ENCODE assay signal across 8 cellular contexts in the genomic region with DNA sequence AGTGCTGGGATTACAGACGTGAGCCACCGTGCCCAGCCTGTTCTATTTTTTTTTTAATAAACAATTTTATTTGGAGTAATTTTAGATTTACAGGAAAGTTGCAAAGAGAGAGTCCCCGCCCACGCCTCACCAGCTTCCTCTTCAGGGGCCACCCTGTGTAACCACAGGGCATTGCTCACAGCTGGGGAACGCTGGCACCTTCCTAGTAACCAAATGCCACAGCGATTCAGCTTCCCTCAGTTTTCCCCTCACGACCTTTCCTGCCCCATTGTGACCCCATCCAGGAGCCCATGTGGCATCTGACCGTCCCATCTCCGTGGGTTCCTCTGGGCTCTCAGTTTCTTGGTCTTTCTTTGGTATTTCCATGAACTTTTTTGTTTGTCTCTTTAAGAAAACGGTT.
DNase-seq lines count a peak whose midpoint lies in the region; ATAC-seq and TF ChIP-seq lines count a peak whose summit lies in the region.

No MANE protein-coding gene starts in this region.

- H3K27me3 ChIP-seq in adrenal gland, result no peaks in the 10 kb centered on the region

- TF ChIP-seq POLR2A in adrenal gland (IDR thresholded peaks at IDR 0.05), result no peak

- ATAC-seq in naive thymus-derived CD8-positive, alpha-beta T cell, result peak; percentile 37 to 46
- no peak for ATAC-seq in GM21367 (IDR thresholded peaks at IDR 0.05; ENCODE audit: unreplicated experiment)
- no peak for ATAC-seq in HG03378 (IDR thresholded peaks at IDR 0.05; ENCODE audit: unreplicated experiment)
- no peak for ATAC-seq in HG03175 (IDR thresholded peaks at IDR 0.05; ENCODE audit: unreplicated experiment)

- TF ChIP-seq CTCF in adrenal gland (IDR thresholded peaks at IDR 0.05), result no peak

- no peaks in the 10 kb centered on the region for H3K36me3 ChIP-seq in adrenal gland (replicated peaks in 1 of 2)

- DNase-seq in H4 (ENCODE audit: low spot score), result peak; percentile 82
- DNase-seq in T-helper 1 cell, result peak; percentile 22 to 70 (median 51)
- peak in 4 of 7 donors; percentile 67 to 81 (median 72) for DNase-seq in adrenal gland
- DNase-seq in naive thymus-derived CD8-positive, alpha-beta T cell, result peak; percentile 48 to 80 (median 62)
- no peak for DNase-seq in globus pallidus (ENCODE audit: low spot score)

- H3K27ac Mint-ChIP-seq in naive thymus-derived CD8-positive, alpha-beta T cell, result peak overlapping the region; percentile 88 to 98 (median 95)

- peaks cover 0 to 2% (median 0%) of the 10 kb centered on the region in 9 donors for H3K9me3 Mint-ChIP-seq in naive thymus-derived CD8-positive, alpha-beta T cell

- WGBS in adrenal gland, 4 donors, result 70 to 82% (median 77%) methylated on average over 10 of the region's 10 CpGs

- intact Hi-C loops in adrenal gland (cut with DNase I), result loop anchor here in 1 of 2 donors (10.0 kb wide), 1 partner anchor 144 kb away; a partner anchor contains a TSS

- peaks cover 26 to 80% (median 68%) of the 10 kb centered on the region in 4 donors for H3K4me1 Mint-ChIP-seq in naive thymus-derived CD8-positive, alpha-beta T cell

- peaks cover 6 to 15% of the 10 kb centered on the region in 2 donors for H3K4me1 ChIP-seq in adrenal gland (replicated peaks in 1 of 2)

- no peaks in the 10 kb centered on the region for H3K27me3 Mint-ChIP-seq in naive thymus-derived CD8-positive, alpha-beta T cell

- POLR2A ChIA-PET in naive thymus-derived CD8-positive, alpha-beta T cell (lab: Charles Lee), result interaction anchor here (0.5 to 14.1 kb wide), 10 partner anchors 9 to 348 kb away, joined by 3 to 346 read pairs (median 4); a partner anchor contains a TSS

- H3K4me3 ChIP-seq in adrenal gland, result no peak overlapping the region

- H3K36me3 Mint-ChIP-seq in naive thymus-derived CD8-positive, alpha-beta T cell, result no peaks in the 10 kb centered on the region

- no peaks in the 10 kb centered on the region for H3K9me3 ChIP-seq in adrenal gland (replicated peaks in 1 of 3)

- H3K27ac ChIP-seq in adrenal gland, result peak overlapping the region in 2 of 5 donors; percentile 32 to 77

- H3K4me3 Mint-ChIP-seq in naive thymus-derived CD8-positive, alpha-beta T cell, result peak overlapping the region; percentile 64 to 86 (median 79)

Comparison
In these comparisons a context has a peak if more than half of its experiments do, and no peak if none do; other contexts are left out.
1. ATAC-seq: peak in naive thymus-derived CD8-positive, alpha-beta T cell (2 of 2); none in GM21367 (single experiment), HG03378 (single experiment) and HG03175 (single experiment).